In the genomic region with DNA sequence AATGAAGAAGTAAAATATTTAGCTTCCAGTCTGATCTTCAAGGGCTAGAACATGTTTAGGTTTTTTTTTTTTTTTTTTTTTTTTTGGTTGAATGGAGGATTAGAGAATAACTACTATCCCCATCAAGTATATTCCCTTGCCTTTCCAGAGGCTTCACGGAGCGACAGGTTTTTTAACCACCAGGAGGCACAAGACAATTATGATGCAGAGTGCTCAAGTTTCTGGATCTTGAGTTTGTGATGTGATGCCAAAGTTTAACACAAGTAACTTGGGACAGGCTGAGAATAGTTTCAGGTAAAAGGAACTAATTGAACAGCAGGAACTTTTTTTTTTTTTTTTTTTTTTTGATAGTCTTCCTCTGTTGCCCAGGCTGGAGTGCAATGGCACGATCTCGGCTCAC, we compare ENCODE assay signal across 1 cellular context.
TF ChIP-seq lines count a peak whose summit lies in the region.

No MANE protein-coding gene starts in this region.

TF ChIP-seq in HCT116, 20 proteins besides CTCF, POLR2A, EP300 and RAD21:
- TF ChIP-seq JUND (IDR thresholded peaks at IDR 0.05) (no peak), CEBPB (IDR thresholded peaks at IDR 0.05; ENCODE audit: low read depth) (no peak), TCF7L2 (IDR thresholded peaks at IDR 0.05; ENCODE audit: borderline replicate concordance, extremely low read depth, insufficient read depth, insufficient read length) (no peak), SRF (IDR thresholded peaks at IDR 0.05; ENCODE audit: low read depth) (no peak), SIN3A (IDR thresholded peaks at IDR 0.05; ENCODE audit: low read depth) (no peak), POLR2AphosphoS5 (IDR thresholded peaks at IDR 0.05; ENCODE audit: low read depth, low read length) (no peak), ELF1 (IDR thresholded peaks at IDR 0.05; ENCODE audit: borderline replicate concordance, low read depth) (no peak), ZFX (IDR thresholded peaks at IDR 0.05) (no peak), YY1 (IDR thresholded peaks at IDR 0.05; ENCODE audit: extremely low read depth, insufficient replicate concordance, low read depth, low read length) (no peak)
- TF ChIP-seq, protein P1, sequence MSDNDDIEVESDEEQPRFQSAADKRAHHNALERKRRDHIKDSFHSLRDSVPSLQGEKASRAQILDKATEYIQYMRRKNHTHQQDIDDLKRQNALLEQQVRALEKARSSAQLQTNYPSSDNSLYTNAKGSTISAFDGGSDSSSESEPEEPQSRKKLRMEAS (IDR thresholded peaks at IDR 0.05), result no peak
- TF ChIP-seq, protein P2, sequence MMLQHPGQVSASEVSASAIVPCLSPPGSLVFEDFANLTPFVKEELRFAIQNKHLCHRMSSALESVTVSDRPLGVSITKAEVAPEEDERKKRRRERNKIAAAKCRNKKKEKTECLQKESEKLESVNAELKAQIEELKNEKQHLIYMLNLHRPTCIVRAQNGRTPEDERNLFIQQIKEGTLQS (IDR thresholded peaks at IDR 0.05), result no peak
- TF ChIP-seq, protein P3, sequence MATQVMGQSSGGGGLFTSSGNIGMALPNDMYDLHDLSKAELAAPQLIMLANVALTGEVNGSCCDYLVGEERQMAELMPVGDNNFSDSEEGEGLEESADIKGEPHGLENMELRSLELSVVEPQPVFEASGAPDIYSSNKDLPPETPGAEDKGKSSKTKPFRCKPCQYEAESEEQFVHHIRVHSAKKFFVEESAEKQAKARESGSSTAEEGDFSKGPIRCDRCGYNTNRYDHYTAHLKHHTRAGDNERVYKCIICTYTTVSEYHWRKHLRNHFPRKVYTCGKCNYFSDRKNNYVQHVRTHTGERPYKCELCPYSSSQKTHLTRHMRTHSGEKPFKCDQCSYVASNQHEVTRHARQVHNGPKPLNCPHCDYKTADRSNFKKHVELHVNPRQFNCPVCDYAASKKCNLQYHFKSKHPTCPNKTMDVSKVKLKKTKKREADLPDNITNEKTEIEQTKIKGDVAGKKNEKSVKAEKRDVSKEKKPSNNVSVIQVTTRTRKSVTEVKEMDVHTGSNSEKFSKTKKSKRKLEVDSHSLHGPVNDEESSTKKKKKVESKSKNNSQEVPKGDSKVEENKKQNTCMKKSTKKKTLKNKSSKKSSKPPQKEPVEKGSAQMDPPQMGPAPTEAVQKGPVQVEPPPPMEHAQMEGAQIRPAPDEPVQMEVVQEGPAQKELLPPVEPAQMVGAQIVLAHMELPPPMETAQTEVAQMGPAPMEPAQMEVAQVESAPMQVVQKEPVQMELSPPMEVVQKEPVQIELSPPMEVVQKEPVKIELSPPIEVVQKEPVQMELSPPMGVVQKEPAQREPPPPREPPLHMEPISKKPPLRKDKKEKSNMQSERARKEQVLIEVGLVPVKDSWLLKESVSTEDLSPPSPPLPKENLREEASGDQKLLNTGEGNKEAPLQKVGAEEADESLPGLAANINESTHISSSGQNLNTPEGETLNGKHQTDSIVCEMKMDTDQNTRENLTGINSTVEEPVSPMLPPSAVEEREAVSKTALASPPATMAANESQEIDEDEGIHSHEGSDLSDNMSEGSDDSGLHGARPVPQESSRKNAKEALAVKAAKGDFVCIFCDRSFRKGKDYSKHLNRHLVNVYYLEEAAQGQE (IDR thresholded peaks at IDR 0.05; ENCODE audit: low read depth), result no peak
